In the genomic region with DNA sequence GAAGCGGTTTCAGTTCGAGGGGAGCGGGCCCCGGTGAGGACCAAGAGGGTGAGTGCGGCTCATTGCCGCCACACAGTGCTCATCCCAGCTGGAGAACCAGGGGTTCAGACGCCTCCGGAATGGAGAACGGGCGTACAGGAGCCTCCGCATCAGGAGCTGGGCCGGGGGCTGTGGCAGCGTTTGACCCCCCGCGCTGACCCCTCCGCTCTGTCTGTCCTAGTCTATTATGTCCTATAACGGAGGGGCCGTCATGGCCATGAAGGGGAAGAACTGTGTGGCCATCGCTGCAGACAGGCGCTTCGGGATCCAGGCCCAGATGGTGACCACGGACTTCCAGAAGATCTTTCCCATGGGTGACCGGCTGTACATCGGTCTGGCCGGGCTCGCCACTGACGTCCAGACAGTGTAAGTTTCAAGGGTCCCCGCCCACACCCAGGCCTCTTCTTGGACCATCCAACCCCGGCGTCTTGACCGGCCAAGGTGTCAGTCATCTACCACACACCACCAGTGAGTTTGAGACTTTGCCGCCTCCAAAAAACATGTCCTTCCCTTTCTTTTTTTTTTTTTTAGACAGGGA, we compare ENCODE assay signal across 8 cellular contexts. TPM values are rescaled to one million over a fixed set of nuclear protein-coding genes. Genes with fewer than 3 reads are reported as not detected.
DNase-seq lines count a peak whose midpoint lies in the region; ATAC-seq and TF ChIP-seq lines count a peak whose summit lies in the region.

No MANE protein-coding gene starts in this region.

- TF ChIP-seq CTCF in heart right ventricle (IDR thresholded peaks at IDR 0.05) (no peak), SU-DHL-6 (IDR thresholded peaks at IDR 0.05; ENCODE audit: insufficient read depth, low read length, poor library complexity, severe bottlenecking) (no peak), glutamatergic neuron (IDR thresholded peaks at IDR 0.05; ENCODE audit: partially characterized antibody, unreplicated experiment) (no peak), smooth muscle cell (IDR thresholded peaks at IDR 0.05; ENCODE audit: borderline replicate concordance, insufficient read depth, poor library complexity, severe bottlenecking) (no peak)

- DNase-seq in heart right ventricle: no peak
- DNase-seq in Right ventricle myocardium inferior (ENCODE audit: missing footprints): no peak
- DNase-seq in glutamatergic neuron: no peak
- no peak for DNase-seq in smooth muscle cell (lab: John Stamatoyannopoulos, UW; ENCODE audit: unreplicated experiment)
- no peak for DNase-seq in GM03348 (ENCODE audit: low spot score)
- DNase-seq in SKM-1 (lab: John Stamatoyannopoulos, UW; ENCODE audit: unreplicated experiment): no peak

- peaks cover 9% of the 10 kb centered on the region for H3K4me1 Mint-ChIP-seq in glutamatergic neuron (ENCODE audit: low read depth, unreplicated experiment)

- 5 to 6% methylated on average over 32 of the region's 32 CpGs for WGBS in heart right ventricle, 2 donors
- 8% methylated on average over 31 of the region's 32 CpGs for WGBS in smooth muscle cell (ENCODE audit: low lambda C conversion rate)

- H4K20me1 ChIP-seq in SU-DHL-6 (ENCODE audit: low read depth, low read length) (no peaks in the 10 kb centered on the region), smooth muscle cell (ENCODE audit: low read depth) (peaks cover 4% of the 10 kb centered on the region)

- peak overlapping the region; percentile 100 for H3K4me3 Mint-ChIP-seq in glutamatergic neuron (ENCODE audit: unreplicated experiment)

- H3K9me3 Mint-ChIP-seq in glutamatergic neuron (ENCODE audit: unreplicated experiment): peaks cover 24% of the 10 kb centered on the region

- H2AFZ ChIP-seq in SU-DHL-6 (ENCODE audit: low read depth, low read length, severe bottlenecking): peak overlapping the region; percentile 59
- peak overlapping the region; percentile 13 for H2AFZ ChIP-seq in smooth muscle cell (ENCODE audit: low read depth)

- H3F3A ChIP-seq in SU-DHL-6 (ENCODE audit: insufficient read depth): 0 out of 2 replicates have a peak, but pooled peaks cover 9% of the 10 kb centered on the region
- peaks cover 11% of the 10 kb centered on the region for H3F3A ChIP-seq in smooth muscle cell (ENCODE audit: low read depth)

- H3K36me3 ChIP-seq in heart right ventricle (peaks cover 0 to 46% (median 9%) of the 10 kb centered on the region in 9 donors), SU-DHL-6 (ENCODE audit: low read length) (peaks cover 12% of the 10 kb centered on the region), smooth muscle cell (ENCODE audit: low read depth) (no peaks in the 10 kb centered on the region)

- H3K4me3 ChIP-seq in heart right ventricle: peak overlapping the region; percentile 69 to 99 (median 88)
- H3K4me3 ChIP-seq in SU-DHL-6 (ENCODE audit: insufficient read depth, low read length, poor library complexity, severe bottlenecking): peak overlapping the region; percentile 75
- peak overlapping the region; percentile 72 for H3K4me3 ChIP-seq in smooth muscle cell

- peak overlapping the region; percentile 27 to 98 (median 93) for H3K27ac ChIP-seq in heart right ventricle
- H3K27ac ChIP-seq in SU-DHL-6 (ENCODE audit: low read depth, low read length): peak overlapping the region; percentile 47
- H3K27ac ChIP-seq in smooth muscle cell (ENCODE audit: low read depth): peak overlapping the region; percentile 20

- H3K4me2 ChIP-seq in SU-DHL-6 (ENCODE audit: low read depth, low read length, poor library complexity, severe bottlenecking): peak overlapping the region; percentile 65
- H3K4me2 ChIP-seq in smooth muscle cell: peak overlapping the region; percentile 84

- H3K9me3 ChIP-seq in heart right ventricle (no peaks in the 10 kb centered on the region), SU-DHL-6 (ENCODE audit: insufficient read depth, low read length) (no peaks in the 10 kb centered on the region), smooth muscle cell (replicated peaks; ENCODE audit: low read depth) (no peaks in the 10 kb centered on the region)

- peak overlapping the region; percentile 87 for H3K27ac Mint-ChIP-seq in glutamatergic neuron (ENCODE audit: unreplicated experiment)

- ATAC-seq in heart right ventricle (peak in 3 of 8 donors; percentile 0 to 1 (median 0)), Right ventricle myocardium inferior (no peak), GM21367 (IDR thresholded peaks at IDR 0.05; ENCODE audit: unreplicated experiment) (no peak)

- H3K9me2 ChIP-seq in SU-DHL-6 (replicated peaks; ENCODE audit: insufficient read depth, low read length): no peaks in the 10 kb centered on the region

- H3K9ac ChIP-seq in SU-DHL-6 (ENCODE audit: low read length) (peak overlapping the region; percentile 92), smooth muscle cell (ENCODE audit: low read depth) (peak overlapping the region; percentile 70)

- H3K79me2 ChIP-seq in SU-DHL-6 (ENCODE audit: insufficient read depth, low read length): peaks cover 28% of the 10 kb centered on the region
- H3K79me2 ChIP-seq in smooth muscle cell (ENCODE audit: low read depth): peaks cover 21% of the 10 kb centered on the region

- intact Hi-C loops in heart right ventricle (cut with DNase I) (loop anchor here in 6 of 10 donors (1.0 to 10.0 kb wide), 5 partner anchors 23 to 102 kb away; partner anchors contain the start of genes PIP4K2B (in 3 of the 6), CISD3 (in 2 of the 6) and RPL23 (in 1 of the 6)), Right ventricle myocardium inferior (cut with DNase I) (loop anchor here (5.0 kb wide), 2 partner anchors 44 to 114 kb away; partner anchors contain the start of gene PIP4K2B)

- H3K27me3 Mint-ChIP-seq in glutamatergic neuron (ENCODE audit: unreplicated experiment): peaks cover 22% of the 10 kb centered on the region

- H3K27me3 ChIP-seq in heart right ventricle: peaks cover 0 to 30% (median 0%) of the 10 kb centered on the region in 7 donors
- no peaks in the 10 kb centered on the region for H3K27me3 ChIP-seq in SU-DHL-6 (ENCODE audit: low read length)
- peaks cover 6% of the 10 kb centered on the region for H3K27me3 ChIP-seq in smooth muscle cell (ENCODE audit: low read depth)

- H3K4me1 ChIP-seq in heart right ventricle (peaks cover 9 to 56% (median 43%) of the 10 kb centered on the region in 9 donors), smooth muscle cell (ENCODE audit: low read depth) (peaks cover 20% of the 10 kb centered on the region)

- H3K36me3 Mint-ChIP-seq in glutamatergic neuron (ENCODE audit: unreplicated experiment): peaks cover 10% of the 10 kb centered on the region

RNA-seq across cellular contexts. Expression of gene PSMB3, which starts 0.5 kb away (rescaled TPM):
- total RNA-seq in heart right ventricle (100 to 1,000 TPM; 148 to 220 (median 162) TPM), Right ventricle myocardium inferior (175 TPM), glutamatergic neuron (ENCODE audit: unreplicated experiment) (121 TPM), smooth muscle cell (265 and 312 TPM in 2 replicates)
- polyA plus RNA-seq in heart right ventricle (100 to 1,000 TPM; 359 to 379 TPM), smooth muscle cell (346 and 358 TPM in 2 replicates)

RNA-seq across cellular contexts. Expression of gene PCGF2, which starts 4.9 kb away (rescaled TPM):
- total RNA-seq in heart right ventricle (10 to 100 TPM; 15.8 to 30.0 (median 22.8) TPM), Right ventricle myocardium inferior (24.4 TPM), glutamatergic neuron (ENCODE audit: unreplicated experiment) (70.1 TPM), smooth muscle cell (4.7 and 11.6 TPM in 2 replicates)
- polyA plus RNA-seq in heart right ventricle (10 to 100 TPM; 23.8 to 51.6 TPM), smooth muscle cell (6.1 and 11.2 TPM in 2 replicates)

RNA-seq across cellular contexts. Expression of gene CISD3, which starts 22.9 kb away (rescaled TPM):
- total RNA-seq in heart right ventricle (10 to 100 TPM; 58.1 to 84.1 (median 69.4) TPM), Right ventricle myocardium inferior (84.7 TPM), glutamatergic neuron (ENCODE audit: unreplicated experiment) (3.2 TPM), smooth muscle cell (0.54 and 1.3 TPM in 2 replicates)
- polyA plus RNA-seq in heart right ventricle (10 to 100 TPM; 50.5 to 83.6 TPM), smooth muscle cell (15.1 and 18.1 TPM in 2 replicates)

RNA-seq across cellular contexts. Expression of gene PIP4K2B, which starts 46.3 kb away (rescaled TPM):
- total RNA-seq in heart right ventricle: 10 to 100 TPM; 37.9 to 51.9 (median 47.5) TPM
- polyA plus RNA-seq in heart right ventricle: 10 to 100 TPM; 15.3 to 20.3 TPM
- total RNA-seq in Right ventricle myocardium inferior: 49.7 TPM
- total RNA-seq in glutamatergic neuron (ENCODE audit: unreplicated experiment): 66.4 TPM
- 31.9 and 46.5 TPM in 2 replicates for total RNA-seq in smooth muscle cell
- 11.1 and 13.7 TPM in 2 replicates for polyA plus RNA-seq in smooth muscle cell

RNA-seq across cellular contexts. Expression of gene MLLT6, which starts 47.9 kb away (rescaled TPM):
- total RNA-seq in heart right ventricle (100 to 1,000 TPM in 1 of 10 donors, 10 to 100 TPM in 9; 56.3 to 100 (median 67.5) TPM), Right ventricle myocardium inferior (71.1 TPM), glutamatergic neuron (ENCODE audit: unreplicated experiment) (59.8 TPM), smooth muscle cell (11.2 and 12.4 TPM in 2 replicates)
- polyA plus RNA-seq in heart right ventricle (100 to 1,000 TPM in 1 of 2 donors, 10 to 100 TPM in 1; 17.3 to 104 TPM), smooth muscle cell (4.6 and 8.1 TPM in 2 replicates)

Comparison
In these comparisons a context has a peak if more than half of its experiments do, and no peak if none do; other contexts are left out.
1. H3K27ac ChIP-seq: peak in every context shown above with its lines; median percentile 93 in heart right ventricle; 47 in SU-DHL-6; 20 in smooth muscle cell.
2. RNA of gene CISD3, which starts 22.9 kb away (total RNA-seq): 84.7 TPM in Right ventricle myocardium inferior (single experiment) and 58.1 to 84.1 TPM in heart right ventricle; 3.2 TPM in glutamatergic neuron (single experiment) and 0.54 to 1.3 TPM in smooth muscle cell; every median in the first group is over 10 times any median in the second.
3. Peak in every context shown above with its lines, with median percentiles within 50 percentile points of each other: H3K4me3 ChIP-seq.